In genomic region chr1:164575356-164575755, GRCh38 we compare ENCODE assay signal across 25 cellular contexts. TPM values are rescaled to one million over a fixed set of nuclear protein-coding genes. Genes with fewer than 3 reads are reported as not detected.
DNase-seq lines count a peak whose midpoint lies in the region; ATAC-seq and TF ChIP-seq lines count a peak whose summit lies in the region.
"Had no signal": no experiment of that assay in that cellular context is flagged by ENCODE, and none has a peak within 500 bp of the region (broad histone marks: within the 10 kb centered on the region; RNA-seq: fewer than 3 reads in every experiment).

No MANE protein-coding gene starts in this region.

- H3K4me1 ChIP-seq in mesendoderm (ENCODE audit: control insufficient read depth, low read depth, low read length) (peaks cover 12% of the 10 kb centered on the region), stomach smooth muscle (ENCODE audit: control insufficient read depth, insufficient read depth, low read length) (peaks cover 57% of the 10 kb centered on the region), upper lobe of left lung (peaks cover 0 to 13% (median 7%) of the 10 kb centered on the region in 4 donors)
- H3K4me1 ChIP-seq: BLaER1 treated with 17β-estradiol and CSF1 and Interleukin-3, amounts not matched to agents 10 nM and 100 nM; colonic mucosa; SJSA1 had no signal

- H3K9me3 Mint-ChIP-seq in brain, result peaks cover 7 to 17% (median 14%) of the 10 kb centered on the region in 5 experiments
- H3K9me3 Mint-ChIP-seq: T-helper 1 cell treated with Interleukin-12 subunit alpha and Interleukin-12 subunit beta and Interleukin-4 antibody, amounts not matched to agents 30 μg/mL and 1 μg/mL, for 36 hours had no signal

- peak overlapping the region; percentile 37 for H3K4me3 ChIP-seq in HFF-Myc (replicated peaks; ENCODE audit: low read depth, low read length)
- no peak overlapping the region for H3K4me3 ChIP-seq in mesendoderm (ENCODE audit: low read length)
- peak overlapping the region; percentile 21 to 66 for H3K4me3 ChIP-seq in stomach smooth muscle (ENCODE audit: low read length in 2 of 2)
- H3K4me3 ChIP-seq in upper lobe of left lung, result no peak overlapping the region
- H3K4me3 ChIP-seq: BLaER1 treated with 17β-estradiol and CSF1 and Interleukin-3, amounts not matched to agents 10 nM and 100 nM; colonic mucosa; GM23248; SJSA1 had no signal

- H2BK120ac ChIP-seq in mesendoderm (ENCODE audit: low read depth, low read length), result no peak overlapping the region

- no peak overlapping the region for H3K4ac ChIP-seq in mesendoderm (ENCODE audit: low read depth, low read length)

- WGBS in mesendoderm (ENCODE audit: extremely low coverage, insufficient coverage, low lambda C conversion rate), result no CpG with 5 or more reads among the region's 3 CpGs
- WGBS in upper lobe of left lung, 2 donors, result 77 to 90% methylated on average over 3 of the region's 3 CpGs

- no peak overlapping the region for H3K23ac ChIP-seq in mesendoderm (ENCODE audit: low read length)

- H3K27me3 ChIP-seq in mesendoderm (ENCODE audit: insufficient read depth, low read length, poor library complexity), result no peaks in the 10 kb centered on the region
- H3K27me3 ChIP-seq in stomach smooth muscle (ENCODE audit: control insufficient read depth in 1 of 2, insufficient read depth in 2 of 2, low read length in 2 of 2), result no peaks in the 10 kb centered on the region
- H3K27me3 ChIP-seq in upper lobe of left lung, result no peaks in the 10 kb centered on the region
- H3K27me3 ChIP-seq: BLaER1 treated with 17β-estradiol and CSF1 and Interleukin-3, amounts not matched to agents 10 nM and 100 nM; colonic mucosa; heart right ventricle; SJSA1 had no signal

- ATAC-seq in upper lobe of left lung (ENCODE audit: low FRiP score in 2 of 2), result no peak
- ATAC-seq: activated naive CD8-positive, alpha-beta T cell treated with anti-CD3 and anti-CD28 coated beads, Interleukin-2, amount 50 U/mL, for 24 hours; naive thymus-derived CD8-positive, alpha-beta T cell had no signal

- H3K79me1 ChIP-seq in mesendoderm (ENCODE audit: low read length), result peaks cover 8% of the 10 kb centered on the region

- no peak overlapping the region for H3K27ac ChIP-seq in mesendoderm (ENCODE audit: low read depth, low read length)
- peak overlapping the region; percentile 97 for H3K27ac ChIP-seq in stomach smooth muscle (ENCODE audit: low read length)
- peak overlapping the region in 1 of 4 donors; percentile 46 for H3K27ac ChIP-seq in upper lobe of left lung
- H3K27ac ChIP-seq: BLaER1 treated with 17β-estradiol and CSF1 and Interleukin-3, amounts not matched to agents 10 nM and 100 nM; GM23248; SJSA1; WERI-Rb-1 had no signal

- H2BK5ac ChIP-seq in mesendoderm (ENCODE audit: low read length), result no peak overlapping the region

- H3K27me3 Mint-ChIP-seq in brain, result peaks cover 5% of the 10 kb centered on the region

- H3K4me1 Mint-ChIP-seq in brain, result peaks cover 75% of the 10 kb centered on the region
- H3K4me1 Mint-ChIP-seq: activated naive CD8-positive, alpha-beta T cell treated with anti-CD3 and anti-CD28 coated beads, Interleukin-2, amount 50 U/mL, for 24 hours; naive thymus-derived CD8-positive, alpha-beta T cell had no signal

- peak overlapping the region; percentile 13 to 84 (median 77) for H3K4me3 Mint-ChIP-seq in brain
- H3K4me3 Mint-ChIP-seq: activated naive CD8-positive, alpha-beta T cell treated with anti-CD3 and anti-CD28 coated beads, Interleukin-2, amount 50 U/mL, for 24 hours; naive thymus-derived CD8-positive, alpha-beta T cell; T-helper 1 cell treated with Interleukin-12 subunit alpha and Interleukin-12 subunit beta and Interleukin-4 antibody, amounts not matched to agents 30 μg/mL and 1 μg/mL, for 36 hours had no signal

- peaks cover 66% of the 10 kb centered on the region for H3K36me3 Mint-ChIP-seq in brain

- no peak for TF ChIP-seq EP300 in upper lobe of left lung (IDR thresholded peaks at IDR 0.05)

- peaks cover 16% of the 10 kb centered on the region for H3K79me2 ChIP-seq in mesendoderm (ENCODE audit: control insufficient read depth, insufficient read depth, low read length)

- no peak overlapping the region for H4K5ac ChIP-seq in mesendoderm (ENCODE audit: low read length)

- no peak for TF ChIP-seq POLR2A in upper lobe of left lung (IDR thresholded peaks at IDR 0.05)

- H3K18ac ChIP-seq in mesendoderm (ENCODE audit: low read length), result peak overlapping the region; percentile 60

- no peak overlapping the region for H3K56ac ChIP-seq in mesendoderm (ENCODE audit: low read length)

- H3K36me3 ChIP-seq in mesendoderm (ENCODE audit: control insufficient read depth, insufficient read depth, low read length), result no peaks in the 10 kb centered on the region
- peaks cover 2% of the 10 kb centered on the region in 2 donors for H3K36me3 ChIP-seq in stomach smooth muscle (ENCODE audit: control insufficient read depth in 2 of 2, insufficient read depth in 2 of 2, low read length in 2 of 2)
- no peaks in the 10 kb centered on the region for H3K36me3 ChIP-seq in upper lobe of left lung
- H3K36me3 ChIP-seq: BLaER1 treated with 17β-estradiol and CSF1 and Interleukin-3, amounts not matched to agents 10 nM and 100 nM; colonic mucosa; SJSA1; WERI-Rb-1 had no signal

- DNase-seq in HFF-Myc (ENCODE audit: extremely low read depth, low read depth), result no peak
- peak; percentile 64 for DNase-seq in mesendoderm
- no peak for DNase-seq in effector CD4-positive, alpha-beta T cell
- no peak for DNase-seq in upper lobe of left lung
- DNase-seq in activated effector memory CD4-positive, alpha-beta T cell treated with Interleukin-2 at 50 U/mL for 16 hours, result no peak
- DNase-seq in SHP77 (lab: John Stamatoyannopoulos, UW), result no peak
- DNase-seq: ACHN; activated CD4-positive, alpha-beta T cell treated with anti-CD3 and anti-CD28 coated beads, Interleukin-2, amount 50 U/mL, for 48 hours; activated effector memory CD4-positive, alpha-beta T cell treated with anti-CD3 and anti-CD28 coated beads, Interleukin-2, amount 50 U/mL, for 16 hours; activated naive CD8-positive, alpha-beta T cell treated with anti-CD3 and anti-CD28 coated beads, Interleukin-2, amount 50 U/mL, for 24 hours; colonic mucosa; DMS 273 treated with DMSO at 0.1 percent for 48 hours; GDM1; GM23248; heart right ventricle; KBM-7; naive thymus-derived CD8-positive, alpha-beta T cell; NCI-H1694 treated with DMSO at 0.1 percent for 48 hours; NCI-H226; WERI-Rb-1 had no signal

- H2BK15ac ChIP-seq in mesendoderm (replicated peaks; ENCODE audit: low read depth), result no peak overlapping the region

- H2AK5ac ChIP-seq in mesendoderm (ENCODE audit: low read length), result no peak overlapping the region

- no peaks in the 10 kb centered on the region for H3K9me3 ChIP-seq in stomach smooth muscle (ENCODE audit: control insufficient read depth in 2 of 2, low read length in 2 of 2)
- no peaks in the 10 kb centered on the region for H3K9me3 ChIP-seq in upper lobe of left lung
- H3K9me3 ChIP-seq: colonic mucosa had no signal

- peak overlapping the region; percentile 95 for H4K8ac ChIP-seq in mesendoderm (ENCODE audit: low read depth, low read length)

- no peak overlapping the region for H3K4me2 ChIP-seq in mesendoderm (ENCODE audit: low read length)
- H3K4me2 ChIP-seq: BLaER1 treated with 17β-estradiol and CSF1 and Interleukin-3, amounts not matched to agents 10 nM and 100 nM had no signal

- TF ChIP-seq CTCF in HFF-Myc (IDR thresholded peaks at IDR 0.05; ENCODE audit: low read depth, low read length, missing control alignments), result no peak
- no peak for TF ChIP-seq CTCF in brain (conservative IDR thresholded peaks at IDR 0.05)
- TF ChIP-seq CTCF in upper lobe of left lung (IDR thresholded peaks at IDR 0.05), result no peak

- H3K9ac ChIP-seq in mesendoderm (ENCODE audit: low read length) (no peak overlapping the region), stomach smooth muscle (ENCODE audit: low read length in 2 of 2) (peak overlapping the region; percentile 0 to 36)
- H3K9ac ChIP-seq: BLaER1 treated with 17β-estradiol and CSF1 and Interleukin-3, amounts not matched to agents 10 nM and 100 nM; GM23248 had no signal

- H3K27ac Mint-ChIP-seq in brain, result peak overlapping the region; percentile 26 to 93 (median 78)
- H3K27ac Mint-ChIP-seq: activated naive CD8-positive, alpha-beta T cell treated with anti-CD3 and anti-CD28 coated beads, Interleukin-2, amount 50 U/mL, for 24 hours; naive thymus-derived CD8-positive, alpha-beta T cell; T-helper 1 cell treated with Interleukin-12 subunit alpha and Interleukin-12 subunit beta and Interleukin-4 antibody, amounts not matched to agents 30 μg/mL and 1 μg/mL, for 36 hours had no signal

RNA-seq across cellular contexts. Expression of gene PBX1, which starts 16.4 kb away (rescaled TPM):
- 72.1 TPM for polyA plus RNA-seq in brain (ENCODE audit: insufficient read depth, low read depth, low replicate concordance)
- polyA plus RNA-seq in mesendoderm (2013, experiment 1 of 2), result 43.0 TPM
- polyA plus RNA-seq in mesendoderm (2013, experiment 2 of 2), result 42.7 TPM
- total RNA-seq in upper lobe of left lung, result 10 to 100 TPM; 17.8 to 59.6 (median 38.3) TPM

Comparison
In these comparisons a context has a peak if more than half of its experiments do, and no peak if none do; other contexts are left out.
1. H3K4me3 ChIP-seq: peak in HFF-Myc (single experiment) and stomach smooth muscle (2 of 2); none in mesendoderm (single experiment) and upper lobe of left lung (0 of 4).